Comparison of ENCODE assay signal across 1 cellular context in the genomic region with DNA sequence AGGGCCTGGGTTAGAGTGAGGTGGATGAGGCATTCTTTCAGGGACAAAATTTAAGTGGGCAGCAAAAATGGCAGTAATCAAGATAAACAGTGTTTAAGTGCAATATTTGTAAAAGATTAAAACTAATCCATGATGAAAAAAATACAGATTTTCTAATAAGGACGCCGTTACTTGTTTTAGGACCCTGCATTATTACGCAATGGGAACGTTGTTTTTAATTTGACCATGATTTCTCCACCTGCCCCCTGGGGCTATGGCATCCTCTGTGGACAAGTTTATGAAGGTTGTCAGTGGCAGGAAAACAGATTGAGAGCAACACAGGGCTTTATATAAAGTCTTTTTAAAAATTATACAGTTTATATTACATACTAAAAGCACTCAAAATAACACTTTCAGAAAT.
TF ChIP-seq lines count a peak whose summit lies in the region.

No MANE protein-coding gene starts in this region.

TF ChIP-seq in K562, 482 proteins besides CTCF, POLR2A, EP300 and RAD21 (continued from another document):
- TF ChIP-seq, protein P1, sequence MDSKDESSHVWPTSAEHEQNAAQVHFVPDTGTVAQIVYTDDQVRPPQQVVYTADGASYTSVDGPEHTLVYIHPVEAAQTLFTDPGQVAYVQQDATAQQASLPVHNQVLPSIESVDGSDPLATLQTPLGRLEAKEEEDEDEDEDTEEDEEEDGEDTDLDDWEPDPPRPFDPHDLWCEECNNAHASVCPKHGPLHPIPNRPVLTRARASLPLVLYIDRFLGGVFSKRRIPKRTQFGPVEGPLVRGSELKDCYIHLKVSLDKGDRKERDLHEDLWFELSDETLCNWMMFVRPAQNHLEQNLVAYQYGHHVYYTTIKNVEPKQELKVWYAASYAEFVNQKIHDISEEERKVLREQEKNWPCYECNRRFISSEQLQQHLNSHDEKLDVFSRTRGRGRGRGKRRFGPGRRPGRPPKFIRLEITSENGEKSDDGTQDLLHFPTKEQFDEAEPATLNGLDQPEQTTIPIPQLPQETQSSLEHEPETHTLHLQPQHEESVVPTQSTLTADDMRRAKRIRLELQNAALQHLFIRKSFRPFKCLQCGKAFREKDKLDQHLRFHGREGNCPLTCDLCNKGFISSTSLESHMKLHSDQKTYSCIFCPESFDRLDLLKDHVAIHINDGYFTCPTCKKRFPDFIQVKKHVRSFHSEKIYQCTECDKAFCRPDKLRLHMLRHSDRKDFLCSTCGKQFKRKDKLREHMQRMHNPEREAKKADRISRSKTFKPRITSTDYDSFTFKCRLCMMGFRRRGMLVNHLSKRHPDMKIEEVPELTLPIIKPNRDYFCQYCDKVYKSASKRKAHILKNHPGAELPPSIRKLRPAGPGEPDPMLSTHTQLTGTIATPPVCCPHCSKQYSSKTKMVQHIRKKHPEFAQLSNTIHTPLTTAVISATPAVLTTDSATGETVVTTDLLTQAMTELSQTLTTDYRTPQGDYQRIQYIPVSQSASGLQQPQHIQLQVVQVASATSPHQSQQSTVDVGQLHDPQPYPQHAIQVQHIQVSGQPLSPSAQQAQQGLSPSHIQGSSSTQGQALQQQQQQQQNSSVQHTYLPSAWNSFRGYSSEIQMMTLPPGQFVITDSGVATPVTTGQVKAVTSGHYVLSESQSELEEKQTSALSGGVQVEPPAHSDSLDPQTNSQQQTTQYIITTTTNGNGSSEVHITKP (IDR thresholded peaks at IDR 0.05; ENCODE audit: partially characterized antibody) = no peak
- peak; percentile 78 for TF ChIP-seq CEBPB (tag; IDR thresholded peaks at IDR 0.05)
TF ChIP-seq in K562: peak in this region for 2.
